Comparison of ENCODE assay signal across 10 cellular contexts in the genomic region with DNA sequence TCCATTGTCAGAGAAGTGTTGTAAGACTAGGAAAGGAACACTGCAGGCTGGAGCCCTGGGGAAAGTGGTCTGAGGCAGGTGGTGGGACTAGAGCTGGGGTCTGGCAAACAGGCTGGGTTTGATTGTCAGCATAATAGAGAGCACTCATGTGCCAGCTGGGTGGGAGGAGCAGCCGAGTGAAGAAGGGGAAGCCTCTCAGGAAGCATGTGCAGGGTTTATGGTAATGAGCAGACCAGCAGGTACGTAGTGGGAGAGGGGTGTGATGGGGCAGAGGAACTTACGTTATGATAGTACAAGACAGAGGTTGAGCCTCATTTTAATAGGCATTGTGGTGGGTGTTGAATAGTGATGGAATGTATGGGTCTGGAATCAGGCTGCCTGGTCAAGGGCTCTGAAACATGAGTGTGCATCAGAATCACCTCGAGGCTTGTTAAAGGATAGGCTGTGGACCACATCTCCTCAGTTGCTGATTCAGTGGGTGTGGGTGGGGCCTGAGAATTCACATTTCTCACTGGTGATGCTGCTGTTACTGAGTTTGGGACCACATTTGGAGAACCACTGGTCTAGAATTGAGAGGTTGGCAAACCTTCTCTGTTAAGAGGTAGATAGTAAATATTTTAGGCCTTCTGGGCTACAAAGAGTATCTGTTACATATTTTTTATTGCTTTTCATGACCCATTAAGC. TPM values are rescaled to one million over a fixed set of nuclear protein-coding genes. Genes with fewer than 3 reads are reported as not detected.
DNase-seq lines count a peak whose midpoint lies in the region; ATAC-seq lines count a peak whose summit lies in the region.
"Had no signal": no experiment of that assay in that cellular context is flagged by ENCODE, and none has a peak within 500 bp of the region (broad histone marks: within the 10 kb centered on the region; RNA-seq: fewer than 3 reads in every experiment).

No MANE protein-coding gene starts in this region.

- POLR2A ChIA-PET in T-cell (lab: Charles Lee): no interaction called here
- POLR2A ChIA-PET in naive thymus-derived CD8-positive, alpha-beta T cell (lab: Charles Lee): interaction anchor here (1.2 to 1.7 kb wide), 2 partner anchors 9 to 11 kb away, joined by 3 read pairs; no protein-coding TSS in a partner anchor

- H3K4me3 Mint-ChIP-seq in T-cell: peak overlapping the region in 1 of 3 donors; percentile 54
- H3K4me3 Mint-ChIP-seq in naive thymus-derived CD8-positive, alpha-beta T cell: peak overlapping the region in 4 of 10 donors; percentile 12 to 60 (median 37)

- H3K27me3 Mint-ChIP-seq in T-cell: no peaks in the 10 kb centered on the region
- no peaks in the 10 kb centered on the region for H3K27me3 Mint-ChIP-seq in naive thymus-derived CD8-positive, alpha-beta T cell

- DNase-seq in DMS 273 treated with DMSO at 0.1 percent for 48 hours (lab: John Stamatoyannopoulos, UW) (peak; percentile 31), Kasumi-1 (lab: John Stamatoyannopoulos, UW) (peak; percentile 25 to 33), T-cell (peak in 1 of 34 experiments; percentile 28), ecto neural progenitor cell (ENCODE audit: low spot score) (no peak), hippocampal formation (lab: John Stamatoyannopoulos, UW) (no peak), HuH-7.5 (ENCODE audit: low spot score) (no peak)
- DNase-seq in naive thymus-derived CD8-positive, alpha-beta T cell: no peak
- DNase-seq: left ventricle myocardium inferior, trophoblast cell had no signal

- no peaks in the 10 kb centered on the region for H3K9me3 Mint-ChIP-seq in T-cell
- H3K9me3 Mint-ChIP-seq in naive thymus-derived CD8-positive, alpha-beta T cell: no peaks in the 10 kb centered on the region

- peak overlapping the region; percentile 30 to 62 for H3K27ac Mint-ChIP-seq in T-cell
- peak overlapping the region in 7 of 10 donors; percentile 2 to 86 (median 44) for H3K27ac Mint-ChIP-seq in naive thymus-derived CD8-positive, alpha-beta T cell

- H3K36me3 Mint-ChIP-seq in T-cell: peaks cover 30% of the 10 kb centered on the region
- H3K36me3 Mint-ChIP-seq in naive thymus-derived CD8-positive, alpha-beta T cell: peaks cover 0 to 16% (median 15%) of the 10 kb centered on the region in 3 donors

- CTCF ChIA-PET in T-cell (lab: Charles Lee): interaction anchor here in 1 of 2 donors (0.6 kb wide), 1 partner anchor 660 kb away, joined by 4 read pairs; no protein-coding TSS in a partner anchor

- peaks cover 93 to 95% (median 94%) of the 10 kb centered on the region in 3 donors for H3K4me1 Mint-ChIP-seq in T-cell
- peaks cover 42 to 96% (median 83%) of the 10 kb centered on the region in 4 donors for H3K4me1 Mint-ChIP-seq in naive thymus-derived CD8-positive, alpha-beta T cell

- ATAC-seq in T-cell (replicated peaks in 1 of 4) (peak in 2 of 4 experiments; percentile 40 to 48), HG02840 (IDR thresholded peaks at IDR 0.05; ENCODE audit: low FRiP score, unreplicated experiment) (no peak)
- peak; percentile 33 to 46 for ATAC-seq in naive thymus-derived CD8-positive, alpha-beta T cell

RNA-seq across cellular contexts. Expression of a gene that starts 1.6 kb away (rescaled TPM):
- total RNA-seq in T-cell: 10 to 100 TPM; 61.1 to 94.9 (median 81.8) TPM
- total RNA-seq in naive thymus-derived CD8-positive, alpha-beta T cell: 10 to 100 TPM; 54.6 to 61.1 TPM
- polyA plus RNA-seq in naive thymus-derived CD8-positive, alpha-beta T cell: 1 to 10 TPM; 3.6 to 5.8 (median 5.6) TPM

Comparison
In these comparisons a context has a peak if more than half of its experiments do, and no peak if none do; other contexts are left out.
1. DNase-seq: peak in DMS 273 treated with DMSO at 0.1 percent for 48 hours (single experiment) and Kasumi-1 (2 of 2); none in naive thymus-derived CD8-positive, alpha-beta T cell (0 of 10), ecto neural progenitor cell (single experiment), hippocampal formation (0 of 2) and HuH-7.5 (single experiment).